1 cellular context compared by ENCODE assay signal in genomic region chr15:52251144-52251860, GRCh38.
TF ChIP-seq lines count a peak whose summit lies in the region.

No MANE protein-coding gene starts in this region.

TF ChIP-seq in HEK293, 187 proteins besides CTCF, POLR2A, EP300 and RAD21 (continued from another document):
- 0 out of 2 replicates have a peak, but pooled peaks have one; percentile 38 for TF ChIP-seq ZNF560 (tag by site-specific recombination; IDR thresholded peaks at IDR 0.05; ENCODE audit: borderline replicate concordance)
- 0 out of 2 replicates have a peak, but pooled peaks have one; percentile 21 for TF ChIP-seq ZNF558 (tag by site-specific recombination; IDR thresholded peaks at IDR 0.05)
- TF ChIP-seq ZNF629 (tag by site-specific recombination; IDR thresholded peaks at IDR 0.05): peak; percentile 35; the same call in 1 of the 2 replicates
- no peak for TF ChIP-seq ZNF37A (tag by site-specific recombination; IDR thresholded peaks at IDR 0.05)
- TF ChIP-seq ZBTB48 (tag by site-specific recombination; IDR thresholded peaks at IDR 0.05): no peak
- no peak for TF ChIP-seq ZNF677 (tag by site-specific recombination; IDR thresholded peaks at IDR 0.05)
- peak; percentile 89 for TF ChIP-seq ZNF394 (tag by site-specific recombination; IDR thresholded peaks at IDR 0.05; ENCODE audit: borderline replicate concordance)
- TF ChIP-seq ZNF433 (tag by site-specific recombination; IDR thresholded peaks at IDR 0.05; ENCODE audit: low read depth): 0 out of 2 replicates have a peak, but pooled peaks have one; percentile 12
- no peak for TF ChIP-seq PRDM1 (tag by site-specific recombination; IDR thresholded peaks at IDR 0.05)
- TF ChIP-seq ZNF140 (tag by site-specific recombination; IDR thresholded peaks at IDR 0.05): peak; percentile 69
- peak; percentile 49; the same call in 1 of the 2 replicates for TF ChIP-seq ZNF266 (tag by site-specific recombination; IDR thresholded peaks at IDR 0.05; ENCODE audit: low read depth)
- TF ChIP-seq ZNF664 (tag by site-specific recombination; IDR thresholded peaks at IDR 0.05): 0 out of 2 replicates have a peak, but pooled peaks have one; percentile 19
- TF ChIP-seq ZNF623 (tag by site-specific recombination; IDR thresholded peaks at IDR 0.05): peak; percentile 66
- peak; percentile 54; the same call in 1 of the 2 replicates for TF ChIP-seq ZBTB8A (tag by site-specific recombination; IDR thresholded peaks at IDR 0.05)
- no peak for TF ChIP-seq ZSCAN18 (tag by site-specific recombination; IDR thresholded peaks at IDR 0.05)
- peak; percentile 83 for TF ChIP-seq ZNF518A (tag by site-specific recombination; conservative IDR thresholded peaks at IDR 0.05; ENCODE audit: low read depth)
